In genomic region chr21:45018131-45019075, GRCh38 we compare ENCODE assay signal across 8 cellular contexts. TPM values are rescaled to one million over a fixed set of nuclear protein-coding genes. Genes with fewer than 3 reads are reported as not detected.
DNase-seq lines count a peak whose midpoint lies in the region; ATAC-seq and TF ChIP-seq lines count a peak whose summit lies in the region.

No MANE protein-coding gene starts in this region.

- H3K27ac ChIP-seq in effector memory CD4-positive, alpha-beta T cell (ENCODE audit: insufficient read depth, low read length, poor library complexity, severe bottlenecking): no peak overlapping the region

- no peak for TF ChIP-seq CTCF in AG04449 (IDR thresholded peaks at IDR 0.05; ENCODE audit: insufficient read depth, low read length, missing control alignments)

- CTCF ChIA-PET in AG04449 (lab: Yijun Ruan, JAX): no interaction called here

- H3K27me3 Mint-ChIP-seq in IgD-negative memory B cell (peaks cover 34% of the 10 kb centered on the region), naive B cell (peaks cover 19 to 47% (median 29%) of the 10 kb centered on the region in 3 donors)

- H3K36me3 ChIP-seq in effector memory CD4-positive, alpha-beta T cell (ENCODE audit: control insufficient read depth, insufficient read depth, low read length): no peaks in the 10 kb centered on the region

- peaks cover 21% of the 10 kb centered on the region for H3K27me3 ChIP-seq in effector memory CD4-positive, alpha-beta T cell (replicated peaks; ENCODE audit: control insufficient read depth, insufficient read depth, low read length, poor library complexity, severe bottlenecking)

- H3K4me1 Mint-ChIP-seq in IgD-negative memory B cell (peaks cover 7 to 9% (median 8%) of the 10 kb centered on the region in 3 donors), naive B cell (peaks cover 9 to 11% (median 9%) of the 10 kb centered on the region in 3 donors)

- H3K4me3 ChIP-seq in AG04449 (ENCODE audit: low read depth, low read length): peak overlapping the region; percentile 43
- peak overlapping the region; percentile 32 for H3K4me3 ChIP-seq in effector memory CD4-positive, alpha-beta T cell (ENCODE audit: insufficient read depth, low read depth, low read length, poor library complexity, severe bottlenecking)

- H3K4me1 ChIP-seq in effector memory CD4-positive, alpha-beta T cell (ENCODE audit: control insufficient read depth, insufficient read depth, low read length, poor library complexity, severe bottlenecking): peaks cover 6% of the 10 kb centered on the region

- H3K36me3 Mint-ChIP-seq in IgD-negative memory B cell (no peaks in the 10 kb centered on the region), naive B cell (peaks cover under 1 to 2% of the 10 kb centered on the region in 2 donors)

- in situ Hi-C loops in ACHN (cut with HindIII; ENCODE audit: low pct_ligation_motif_present, low pct_unique_long_range_greater_than_20kb, low sequenced_read_pairs): no loop called here

- DNase-seq in AG04449 (ENCODE audit: low read depth, low spot score) (no peak), naive B cell (no peak), NAMALWA (ENCODE audit: low spot score) (no peak), NCI-H345 (lab: John Stamatoyannopoulos, UW) (no peak), ACHN (no peak), SHP77 (lab: John Stamatoyannopoulos, UW) (no peak)
- DNase-seq in effector memory CD4-positive, alpha-beta T cell: no peak

- ATAC-seq in naive B cell (ENCODE audit: low read depth in 2 of 2): peak; percentile 34 to 39

- H3K27ac Mint-ChIP-seq in IgD-negative memory B cell (no peak overlapping the region), naive B cell (peak overlapping the region in 3 of 6 donors; percentile 28 to 95 (median 67))

- H3K4me3 Mint-ChIP-seq in IgD-negative memory B cell (peak overlapping the region; percentile 46 to 91 (median 72)), naive B cell (peak overlapping the region; percentile 80 to 93 (median 88))

- H3K9me3 Mint-ChIP-seq in IgD-negative memory B cell (peaks cover under 1 to 2% (median under 1%) of the 10 kb centered on the region in 3 donors), naive B cell (peaks cover under 1 to 12% (median 5%) of the 10 kb centered on the region in 7 donors)

- POLR2A ChIA-PET in AG04449 (lab: Yijun Ruan, JAX): no interaction called here

- no peaks in the 10 kb centered on the region for H3K9me3 ChIP-seq in effector memory CD4-positive, alpha-beta T cell (ENCODE audit: control insufficient read depth, low read length)

RNA-seq across cellular contexts. Expression of gene ADARB1, which starts 56.0 kb away (rescaled TPM):
- 4.5 TPM for polyA plus RNA-seq in IgD-negative memory B cell
- polyA plus RNA-seq in naive B cell (ENCODE audit: low read depth in 6 of 6): 10 to 100 TPM; 19.9 to 63.5 (median 28.7) TPM
